17 cellular contexts compared by ENCODE assay signal in the genomic region with DNA sequence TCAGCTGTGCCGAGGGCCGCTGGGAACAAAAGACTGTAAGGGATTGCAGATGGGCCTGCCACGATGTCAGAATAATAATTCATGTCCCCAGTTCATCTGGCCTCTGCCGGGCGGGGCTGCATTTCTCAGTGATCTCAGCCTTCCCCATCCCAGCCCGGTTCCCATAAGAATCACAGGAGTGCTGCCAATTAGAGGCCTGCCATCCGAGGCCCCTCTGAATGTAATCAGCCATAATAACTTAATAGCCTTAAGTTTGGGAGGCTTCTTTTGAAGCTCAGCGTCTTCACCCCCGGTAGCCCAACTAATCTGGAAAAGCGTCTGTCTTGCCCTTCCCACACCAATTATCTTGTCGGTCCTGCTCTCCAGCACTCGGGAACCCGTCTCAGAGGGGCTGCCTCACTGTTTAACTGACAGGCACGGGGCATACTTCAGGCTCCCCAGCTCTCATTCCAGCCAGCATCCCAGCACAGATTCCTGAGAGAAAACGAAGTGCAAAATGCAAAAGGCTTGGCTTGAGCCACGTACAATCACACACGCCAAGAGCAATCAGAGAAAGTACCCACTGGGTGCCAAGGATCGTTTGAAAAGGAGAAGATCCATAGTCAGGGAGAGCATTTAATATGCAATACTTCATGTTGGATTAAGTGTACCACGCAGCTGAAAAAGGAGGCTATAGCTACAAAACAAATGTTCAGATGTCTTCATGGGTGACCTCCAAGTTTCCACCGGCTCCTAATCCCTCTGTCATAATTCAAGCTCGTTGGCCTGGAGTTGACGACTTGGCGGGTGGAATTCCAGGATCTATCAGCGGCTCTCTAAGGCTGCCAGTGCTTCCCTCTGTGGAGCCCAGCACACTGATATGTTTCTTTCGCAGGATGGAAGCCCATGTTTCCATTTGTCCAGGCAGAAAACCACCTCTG. TPM values are rescaled to one million over a fixed set of nuclear protein-coding genes. Genes with fewer than 3 reads are reported as not detected.
A peak's percentile ranks its signal among the peaks of the same experiment; 100 is the strongest.
DNase-seq lines count a peak whose midpoint lies in the region; ATAC-seq and TF ChIP-seq lines count a peak whose summit lies in the region.
"Had no signal": no experiment of that assay in that cellular context is flagged by ENCODE, and none has a peak within 500 bp of the region (broad histone marks: within the 10 kb centered on the region; RNA-seq: fewer than 3 reads in every experiment).

No MANE protein-coding gene starts in this region.

- peak overlapping the region; percentile 33 for H3K4me2 ChIP-seq in neural progenitor cell

- H4K20me1 ChIP-seq in neural progenitor cell (ENCODE audit: low read depth), result no peaks in the 10 kb centered on the region

- peaks cover 7% of the 10 kb centered on the region for H3K27me3 Mint-ChIP-seq in neural progenitor cell (ENCODE audit: insufficient read depth, low read depth)

- no peak overlapping the region for H3K27ac Mint-ChIP-seq in neural progenitor cell
- H3K27ac Mint-ChIP-seq: activated CD4-positive, alpha-beta memory T cell treated with anti-CD3 and anti-CD28 coated beads for 36 hours; activated naive CD4-positive, alpha-beta T cell treated with anti-CD3 and anti-CD28 coated beads for 36 hours; memory B cell had no signal

- no peaks in the 10 kb centered on the region for H3K36me3 Mint-ChIP-seq in neural progenitor cell
- H3K36me3 Mint-ChIP-seq: activated CD4-positive, alpha-beta memory T cell treated with anti-CD3 and anti-CD28 coated beads for 36 hours; memory B cell had no signal

- peaks cover 16% of the 10 kb centered on the region for H3K4me1 Mint-ChIP-seq in neural progenitor cell
- H3K4me1 Mint-ChIP-seq: memory B cell had no signal

- H3K27me3 ChIP-seq in WERI-Rb-1 (ENCODE audit: insufficient read depth, low read depth, severe bottlenecking) (no peaks in the 10 kb centered on the region), heart left ventricle (peaks cover 0 to 7% (median 0%) of the 10 kb centered on the region in 9 donors), neural progenitor cell (no peaks in the 10 kb centered on the region), vagina (no peaks in the 10 kb centered on the region)

- TF ChIP-seq POLR2A in heart left ventricle (IDR thresholded peaks at IDR 0.05) (no peak), vagina (IDR thresholded peaks at IDR 0.05) (no peak)

- intact Hi-C loops in heart left ventricle (cut with DNase I), result no loop called here
- intact Hi-C loops in vagina (cut with DNase I), result no loop called here

- H3K9me3 Mint-ChIP-seq in neural progenitor cell, result no peaks in the 10 kb centered on the region
- H3K9me3 Mint-ChIP-seq: activated CD4-positive, alpha-beta memory T cell treated with anti-CD3 and anti-CD28 coated beads for 36 hours; activated naive CD4-positive, alpha-beta T cell treated with anti-CD3 and anti-CD28 coated beads for 36 hours had no signal

- H3K4me1 ChIP-seq in heart left ventricle (peaks cover 0 to 16% (median 0%) of the 10 kb centered on the region in 12 donors), neural progenitor cell (peaks cover 26% of the 10 kb centered on the region), vagina (peaks cover 26% of the 10 kb centered on the region)
- H3K4me1 ChIP-seq: Caco-2 had no signal

- no peak overlapping the region for H3K9ac ChIP-seq in neural progenitor cell

- H3K36me3 ChIP-seq in WERI-Rb-1, result no peaks in the 10 kb centered on the region
- H3K36me3 ChIP-seq in heart left ventricle, result no peaks in the 10 kb centered on the region
- H3K36me3 ChIP-seq in neural progenitor cell, result no peaks in the 10 kb centered on the region
- H3K36me3 ChIP-seq in vagina, result no peaks in the 10 kb centered on the region

- peak overlapping the region; percentile 78 for H3K27ac ChIP-seq in WERI-Rb-1
- peak overlapping the region in 8 of 12 donors; percentile 32 to 78 (median 66) for H3K27ac ChIP-seq in heart left ventricle
- H3K27ac ChIP-seq in neural progenitor cell, result no peak overlapping the region
- peak overlapping the region; percentile 67 for H3K27ac ChIP-seq in vagina

- DNase-seq in WERI-Rb-1, result peak; percentile 91
- peak in 3 of 5 donors; percentile 36 to 69 (median 60) for DNase-seq in heart left ventricle
- DNase-seq in neural progenitor cell (ENCODE audit: low spot score), result peak; percentile 67
- no peak for DNase-seq in vagina (ENCODE audit: extremely low spot score in 2 of 2)
- DNase-seq in NOMO-1 treated with DMSO at 0.1 percent for 48 hours (lab: John Stamatoyannopoulos, UW; ENCODE audit: unreplicated experiment), result no peak
- no peak for DNase-seq in NCI-H1436 (lab: John Stamatoyannopoulos, UW)
- DNase-seq: activated CD4-positive, alpha-beta memory T cell treated with anti-CD3 and anti-CD28 coated beads for 36 hours; activated naive CD4-positive, alpha-beta T cell treated with anti-CD3 and anti-CD28 coated beads for 36 hours; Caco-2; NCI-H1930; OCI-M1; stimulated activated CD4-positive, alpha-beta T cell treated with anti-CD3 and anti-CD28 coated beads, Interleukin-12 subunit alpha, Interleukin-12 subunit beta, amount 100 ng/mL, for 4 hours; T-helper 2 cell had no signal

- H2AFZ ChIP-seq in neural progenitor cell (replicated peaks), result no peak overlapping the region

- H3K4me3 ChIP-seq in WERI-Rb-1 (ENCODE audit: low read depth, low read length), result peak overlapping the region; percentile 38
- H3K4me3 ChIP-seq in heart left ventricle, result no peak overlapping the region
- H3K4me3 ChIP-seq in neural progenitor cell, result no peak overlapping the region
- H3K4me3 ChIP-seq in vagina, result no peak overlapping the region
- H3K4me3 ChIP-seq: coronary artery had no signal

- 47 to 51% (median 48%) methylated on average over 18 to 25 of the region's 25 CpGs for WGBS in heart left ventricle, 4 donors

- H3K79me2 ChIP-seq in neural progenitor cell (ENCODE audit: low read depth), result no peaks in the 10 kb centered on the region

- H3F3A ChIP-seq in neural progenitor cell (ENCODE audit: low read depth), result peaks cover 15% of the 10 kb centered on the region

- peak; percentile 56 to 83 (median 71) for ATAC-seq in heart left ventricle
- no peak for ATAC-seq in GM19455 (IDR thresholded peaks at IDR 0.05; ENCODE audit: unreplicated experiment)
- ATAC-seq: HCT116 had no signal

- H3K4me3 Mint-ChIP-seq in neural progenitor cell, result no peak overlapping the region
- H3K4me3 Mint-ChIP-seq: activated CD4-positive, alpha-beta memory T cell treated with anti-CD3 and anti-CD28 coated beads for 36 hours; activated naive CD4-positive, alpha-beta T cell treated with anti-CD3 and anti-CD28 coated beads for 36 hours; memory B cell had no signal

- H3K9me3 ChIP-seq in WERI-Rb-1 (ENCODE audit: severe bottlenecking) (no peaks in the 10 kb centered on the region), heart left ventricle (peaks cover 0 to 6% (median 0%) of the 10 kb centered on the region in 12 donors), neural progenitor cell (ENCODE audit: low read depth) (no peaks in the 10 kb centered on the region), vagina (no peaks in the 10 kb centered on the region)
- H3K9me3 ChIP-seq: Caco-2 had no signal

- TF ChIP-seq CTCF in WERI-Rb-1 (IDR thresholded peaks at IDR 0.05; ENCODE audit: low read depth, low read length) (no peak), heart left ventricle (IDR thresholded peaks at IDR 0.05) (no peak), neural progenitor cell (IDR thresholded peaks at IDR 0.05) (no peak), vagina (IDR thresholded peaks at IDR 0.05) (no peak)

RNA-seq across cellular contexts. Expression of a gene that starts 53.8 kb away (rescaled TPM):
- 10 to 100 TPM; 14.6 to 38.9 (median 25.6) TPM for total RNA-seq in heart left ventricle
- polyA plus RNA-seq in heart left ventricle, result 10 to 100 TPM; 23.0 to 28.9 TPM
- total RNA-seq in neural progenitor cell (ENCODE audit: low replicate concordance), result 41.2 and 46.6 TPM in 2 replicates
- total RNA-seq in vagina, result 49.4 TPM

Comparison
In these comparisons a context has a peak if more than half of its experiments do, and no peak if none do; other contexts are left out.
1. DNase-seq: peak in WERI-Rb-1 (single experiment), heart left ventricle (3 of 5) and neural progenitor cell (single experiment); none in vagina (0 of 2), NOMO-1 treated with DMSO at 0.1 percent for 48 hours (single experiment) and NCI-H1436 (single experiment).